8 cellular contexts compared by ENCODE assay signal in genomic region chr1:28248273-28249012, GRCh38. TPM values are rescaled to one million over a fixed set of nuclear protein-coding genes. Genes with fewer than 3 reads are reported as not detected.
DNase-seq lines count a peak whose midpoint lies in the region; ATAC-seq, FAIRE-seq and TF ChIP-seq lines count a peak whose summit lies in the region.

No MANE protein-coding gene starts in this region.

- peak; percentile 37 to 53 (median 48) for ATAC-seq in heart left ventricle
- no peak for ATAC-seq in HG03460 (IDR thresholded peaks at IDR 0.05; ENCODE audit: unreplicated experiment)

- H3K9me3 ChIP-seq in adipocyte (ENCODE audit: control insufficient read depth, low read length) (no peaks in the 10 kb centered on the region), heart left ventricle (no peaks in the 10 kb centered on the region), tibial nerve (no peaks in the 10 kb centered on the region)

- peak; percentile 84 for FAIRE-seq in GM12891 (lab: Jason Lieb, UNC)

- TF ChIP-seq POLR2A in GM12891 (IDR thresholded peaks at IDR 0.05; ENCODE audit: low read depth, low read length): no peak
- TF ChIP-seq POLR2A in heart left ventricle (IDR thresholded peaks at IDR 0.05): no peak
- TF ChIP-seq POLR2A in tibial nerve (IDR thresholded peaks at IDR 0.05): no peak

- TF ChIP-seq EP300 in tibial nerve (IDR thresholded peaks at IDR 0.05): peak in 1 of 2 donors; percentile 18

- peak overlapping the region; percentile 67 for H3K4me3 ChIP-seq in adipocyte (ENCODE audit: low read length)
- peak overlapping the region in 9 of 12 donors; percentile 11 to 33 (median 20) for H3K4me3 ChIP-seq in heart left ventricle
- no peak overlapping the region for H3K4me3 ChIP-seq in tibial nerve

- TF ChIP-seq CTCF in heart left ventricle (IDR thresholded peaks at IDR 0.05): peak; percentile 88 to 98 (median 94)
- TF ChIP-seq CTCF in tibial nerve (IDR thresholded peaks at IDR 0.05): peak; percentile 82 to 95 (median 90)

- H3K36me3 ChIP-seq in adipocyte (ENCODE audit: control insufficient read depth, insufficient read depth, low read length, severe bottlenecking) (no peaks in the 10 kb centered on the region), heart left ventricle (no peaks in the 10 kb centered on the region), tibial nerve (no peaks in the 10 kb centered on the region)

- no peak for DNase-seq in GM12891 (ENCODE audit: insufficient read length, low spot score)
- DNase-seq in NCI-H1092 treated with DMSO at 0.1 percent for 48 hours (lab: John Stamatoyannopoulos, UW): peak; percentile 76
- peak; percentile 63 for DNase-seq in SW480 (ENCODE audit: low spot score)
- peak; percentile 94 for DNase-seq in adipocyte (ENCODE audit: low read depth)
- DNase-seq in heart left ventricle: peak; percentile 73 to 86 (median 82)
- DNase-seq in posterior cingulate gyrus: peak; percentile 66 to 95 (median 82)
- DNase-seq in tibial nerve (ENCODE audit: low spot score in 2 of 2): peak; percentile 77 to 95

- peak overlapping the region; percentile 37 to 97 (median 86) for H3K27ac ChIP-seq in heart left ventricle
- peak overlapping the region; percentile 84 to 93 (median 85) for H3K27ac ChIP-seq in tibial nerve

- intact Hi-C loops in heart left ventricle (cut with DNase I): loop anchor here in 5 of 10 donors (2.0 to 10.0 kb wide), 7 partner anchors 79 to 396 kb away; partner anchors contain the start of genes MED18 (in 5 of the 5), RCC1 (in 2 of the 5), PHACTR4 (in 1 of the 5) and RNU11 (in 1 of the 5)
- intact Hi-C loops in posterior cingulate gyrus (cut with DNase I): loop anchor here (5.0 to 10.0 kb wide), 3 partner anchors 79 to 354 kb away; partner anchors contain the start of genes MED18 and PHACTR4

- H3K4me1 ChIP-seq in adipocyte (ENCODE audit: control insufficient read depth, insufficient read depth, low read length) (peaks cover 49% of the 10 kb centered on the region), heart left ventricle (peaks cover 0 to 74% (median 26%) of the 10 kb centered on the region in 12 donors), tibial nerve (peaks cover 0 to 54% (median 22%) of the 10 kb centered on the region in 4 donors)

- 1 to 4% (median 2%) methylated on average over 12 of the region's 12 CpGs for WGBS in heart left ventricle, 4 donors
- WGBS in tibial nerve, 2 donors: 3 to 5% methylated on average over 12 of the region's 12 CpGs

- no peaks in the 10 kb centered on the region for H3K27me3 ChIP-seq in adipocyte (replicated peaks; ENCODE audit: control insufficient read depth, insufficient read depth, low read length)
- no peaks in the 10 kb centered on the region for H3K27me3 ChIP-seq in heart left ventricle
- H3K27me3 ChIP-seq in tibial nerve: no peaks in the 10 kb centered on the region

- H3K9ac ChIP-seq in adipocyte (ENCODE audit: low read length): peak overlapping the region; percentile 73

TF ChIP-seq in GM12891, 5 proteins besides CTCF, POLR2A, EP300 and RAD21:
- no peak for TF ChIP-seq SPI1 (IDR thresholded peaks at IDR 0.05; ENCODE audit: low read depth, low read length)
TF ChIP-seq in GM12891: peak in this region for 0.

RNA-seq across cellular contexts. Expression of gene SESN2, which starts 10.9 kb away (rescaled TPM):
- 17.4 TPM for polyA plus RNA-seq in GM12891 (2012; ENCODE audit: low read depth, missing spikeins)
- total RNA-seq in heart left ventricle (1 to 10 TPM; 2.4 to 6.4 (median 4.7) TPM), tibial nerve (10 to 100 TPM in 1 of 4 donors, 1 to 10 TPM in 3; 6.9 to 16.2 (median 8.9) TPM)
- 1 to 10 TPM; 2.1 to 8.8 TPM for polyA plus RNA-seq in heart left ventricle

RNA-seq across cellular contexts. Expression of gene ATP5IF1, which starts 12.5 kb away (rescaled TPM):
- 727 TPM for polyA plus RNA-seq in GM12891 (2012; ENCODE audit: low read depth, missing spikeins)
- 100 to 1,000 TPM; 209 to 865 (median 423) TPM for total RNA-seq in heart left ventricle
- 1,000 to 10,000 TPM in 1 of 2 donors, 100 to 1,000 TPM in 1; 286 to 3,101 TPM for polyA plus RNA-seq in heart left ventricle
- total RNA-seq in tibial nerve: 100 to 1,000 TPM in 3 of 4 donors, 10 to 100 TPM in 1; 96.3 to 207 (median 148) TPM

RNA-seq across cellular contexts. Expression of gene DNAJC8, which starts 15.6 kb away (rescaled TPM):
- 97.9 TPM for polyA plus RNA-seq in GM12891 (2012; ENCODE audit: low read depth, missing spikeins)
- total RNA-seq in heart left ventricle: 10 to 100 TPM; 47.1 to 66.9 (median 58.4) TPM
- 10 to 100 TPM; 53.8 to 84.9 TPM for polyA plus RNA-seq in heart left ventricle
- 10 to 100 TPM; 77.7 to 83.1 (median 79.9) TPM for total RNA-seq in tibial nerve

Comparison
In these comparisons a context has a peak if more than half of its experiments do, and no peak if none do; other contexts are left out.
1. H3K4me3 ChIP-seq: peak in adipocyte (single experiment) and heart left ventricle (9 of 12); none in tibial nerve (0 of 4).